ENCODE assay signal across 15 cellular contexts in the genomic region with DNA sequence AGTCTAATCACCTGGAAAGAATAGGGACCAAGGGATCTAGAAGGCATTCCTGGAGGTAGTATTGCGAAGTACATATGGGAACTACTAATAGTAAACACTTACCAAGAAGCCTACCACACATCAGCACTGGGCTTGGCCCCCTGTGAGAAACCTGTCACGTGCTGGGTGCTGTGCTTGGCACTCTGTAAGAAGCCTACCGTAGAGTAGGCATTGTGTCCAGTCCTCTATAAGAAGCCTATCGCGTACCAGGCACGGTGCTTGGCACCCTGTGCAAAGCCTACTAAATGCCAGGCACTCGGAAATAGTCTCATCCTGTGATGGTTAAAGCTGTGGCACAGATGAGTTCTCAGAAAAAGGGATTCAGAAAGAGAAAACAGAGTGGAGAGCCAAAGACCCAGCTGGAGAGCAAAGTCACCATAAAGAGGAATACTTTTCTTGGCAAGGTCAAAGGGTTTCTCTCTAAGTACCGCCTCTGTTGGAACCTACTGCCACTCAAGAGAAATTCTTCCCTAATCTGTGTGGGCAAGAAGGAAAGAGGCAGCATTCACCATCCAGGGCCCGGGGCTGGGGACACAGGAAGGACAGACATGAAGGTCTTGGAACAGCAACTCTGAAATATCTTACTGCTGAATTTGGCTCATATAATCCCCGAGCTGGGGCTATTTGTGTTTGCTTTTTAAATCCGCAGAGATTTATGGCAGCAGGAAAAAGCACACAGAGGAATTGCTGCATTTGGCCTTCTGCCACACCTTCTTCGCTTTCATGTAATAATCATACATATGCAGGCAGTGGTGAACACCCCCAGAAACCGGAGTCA.
DNase-seq lines count a peak whose midpoint lies in the region; ATAC-seq and TF ChIP-seq lines count a peak whose summit lies in the region.
"Had no signal": no experiment of that assay in that cellular context is flagged by ENCODE, and none has a peak within 500 bp of the region (broad histone marks: within the 10 kb centered on the region; RNA-seq: fewer than 3 reads in every experiment).

No MANE protein-coding gene starts in this region.

- DNase-seq in NCI-H82 (lab: John Stamatoyannopoulos, UW) = peak; percentile 11
- DNase-seq in NCI-H82 treated with DMSO at 0.1 percent for 48 hours (lab: John Stamatoyannopoulos, UW; ENCODE audit: unreplicated experiment) = no peak
- peak; percentile 18 for DNase-seq in fibroblast of pulmonary artery (ENCODE audit: low read depth)
- DNase-seq in lung microvascular endothelial cell (ENCODE audit: low read depth in 2 of 2) = peak; percentile 12 to 42
- no peak for DNase-seq in T-helper 2 cell
- no peak for DNase-seq in NCI-H1930 (lab: John Stamatoyannopoulos, UW)
- no peak for DNase-seq in NCI-H146 (lab: John Stamatoyannopoulos, UW)
- DNase-seq: activated CD4-positive, alpha-beta T cell treated with anti-CD3 and anti-CD28 coated beads, Interleukin-2, amount 50 U/mL, for 4 hours; activated T-cell treated with anti-CD3 and anti-CD28 coated beads, Interleukin-2, amount 50 U/mL, for 72 hours; CD8-positive, alpha-beta T cell; foreskin keratinocyte; KG1; NCI-H187; RPMI8226 had no signal

- ATAC-seq in HG02642 (IDR thresholded peaks at IDR 0.05; ENCODE audit: poor library complexity, unreplicated experiment) = no peak
- ATAC-seq: activated T-cell treated with anti-CD3 and anti-CD28 coated beads, Interleukin-2, amount 50 U/mL, for 72 hours; CD8-positive, alpha-beta T cell; foreskin keratinocyte had no signal

- no peak for TF ChIP-seq CTCF in fibroblast of pulmonary artery (IDR thresholded peaks at IDR 0.05; ENCODE audit: low read length, missing control alignments)

- H3K4me3 ChIP-seq in fibroblast of pulmonary artery (replicated peaks; ENCODE audit: low read depth, low read length) = no peak overlapping the region

Comparison
In these comparisons a context has a peak if more than half of its experiments do, and no peak if none do; other contexts are left out.
1. DNase-seq: peak in NCI-H82 (single experiment), fibroblast of pulmonary artery (single experiment) and lung microvascular endothelial cell (2 of 2); none in NCI-H82 treated with DMSO at 0.1 percent for 48 hours (single experiment), T-helper 2 cell (0 of 5), NCI-H1930 (0 of 2) and NCI-H146 (single experiment).